Comparison of ENCODE assay signal across 20 cellular contexts in the genomic region with DNA sequence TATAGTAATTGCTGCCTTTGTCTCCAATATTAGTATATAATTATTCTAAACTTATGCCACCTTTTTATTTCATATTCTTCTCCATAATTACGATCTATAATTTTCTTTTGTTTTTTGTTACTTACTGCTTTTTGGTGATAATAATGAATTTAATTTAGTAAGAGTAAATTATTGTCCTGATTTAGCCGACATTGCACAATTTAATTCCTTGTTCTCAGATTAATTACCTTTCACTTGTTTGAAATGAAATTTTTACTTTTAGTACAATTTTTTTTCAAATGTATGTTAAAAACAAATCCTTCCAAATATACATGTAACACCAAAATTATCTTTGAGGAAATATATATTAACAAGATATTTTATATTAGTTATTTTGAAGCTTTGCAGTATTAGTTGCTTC.
DNase-seq lines count a peak whose midpoint lies in the region; ATAC-seq, FAIRE-seq and TF ChIP-seq lines count a peak whose summit lies in the region.
"Had no signal": no experiment of that assay in that cellular context is flagged by ENCODE, and none has a peak within 500 bp of the region (broad histone marks: within the 10 kb centered on the region; RNA-seq: fewer than 3 reads in every experiment).

No MANE protein-coding gene starts in this region.

- TF ChIP-seq POLR2A in A549 (IDR thresholded peaks at IDR 0.05; ENCODE audit: low read length), result no peak
- TF ChIP-seq POLR2A in IMR-90 (IDR thresholded peaks at IDR 0.05; ENCODE audit: low read depth, low read length), result no peak
- no peak for TF ChIP-seq POLR2A in GM12891 (IDR thresholded peaks at IDR 0.05; ENCODE audit: low read depth, low read length)

- no peak overlapping the region for H2AK9ac ChIP-seq in IMR-90 (replicated peaks; ENCODE audit: low read depth, low read length, poor library complexity)

- no peak overlapping the region for H3K4me3 Mint-ChIP-seq in natural killer cell treated with Interleukin-12 subunit alpha and Interleukin-12 subunit beta and Interleukin-15 and Interleukin-18, amount 100 ng/mL, for 72 hours
- H3K4me3 Mint-ChIP-seq: CD14-positive monocyte; CD4-positive, alpha-beta memory T cell; HFFc6; IgD-negative memory B cell had no signal

- no peak overlapping the region for H2BK120ac ChIP-seq in IMR-90 (ENCODE audit: low read depth, low read length)

- no peak overlapping the region for H2BK15ac ChIP-seq in IMR-90 (ENCODE audit: low read depth, low read length)

- H3K56ac ChIP-seq in IMR-90 (ENCODE audit: extremely low read depth, insufficient read depth, low read length), result no peak overlapping the region

- intact Hi-C loops in IMR-90 (cut with micrococcal nuclease), result loop anchor here (5.0 kb wide), 1 partner anchor 44 kb away; no protein-coding TSS in a partner anchor

- H3K4me3 ChIP-seq in A549 (no peak overlapping the region), IMR-90 (ENCODE audit: insufficient read depth, low read depth, low read length) (no peak overlapping the region)
- H3K4me3 ChIP-seq: BLaER1, GM12878, GM23248 had no signal

- POLR2A ChIA-PET in A549 (lab: Yijun Ruan, JAX), result no interaction called here
- POLR2A ChIA-PET in IMR-90 (lab: Charles Lee; ENCODE audit: unreplicated experiment), result no interaction called here

- H3K27me3 ChIP-seq in IMR-90 (ENCODE audit: control insufficient read depth, insufficient read depth, low read length), result no peaks in the 10 kb centered on the region
- H3K27me3 ChIP-seq: BLaER1 had no signal

- H3K9me3 ChIP-seq in A549 (no peaks in the 10 kb centered on the region), IMR-90 (ENCODE audit: control insufficient read depth, insufficient read depth, low read length) (no peaks in the 10 kb centered on the region)
- H3K9me3 ChIP-seq: BLaER1 had no signal

- peaks cover 18% of the 10 kb centered on the region for H3K36me3 Mint-ChIP-seq in natural killer cell treated with Interleukin-12 subunit alpha and Interleukin-12 subunit beta and Interleukin-15 and Interleukin-18, amount 100 ng/mL, for 72 hours

- H4K91ac ChIP-seq in IMR-90 (ENCODE audit: insufficient read depth, low read depth, low read length), result no peak overlapping the region

- H3K36me3 ChIP-seq in IMR-90 (ENCODE audit: control insufficient read depth, insufficient read depth, low read length), result peaks cover 9% of the 10 kb centered on the region

- no TSS peak for BruUV-seq in IMR-90 (replicated peaks; lab: Mats Ljungman, UMichigan)

- H2AFZ ChIP-seq in IMR-90 (replicated peaks; ENCODE audit: low read length, poor library complexity), result no peak overlapping the region
- H2AFZ ChIP-seq: GM23248 had no signal

- H3K23ac ChIP-seq in IMR-90 (ENCODE audit: low read depth, low read length), result no peak overlapping the region

- no peaks in the 10 kb centered on the region for H3K9me1 ChIP-seq in IMR-90 (ENCODE audit: insufficient read depth, low read length)

- H3K14ac ChIP-seq in IMR-90 (replicated peaks; ENCODE audit: low read depth, low read length), result no peak overlapping the region

- no peak for ATAC-seq in A549
- no peak for ATAC-seq in IMR-90 (ENCODE audit: low read depth)
- no peak for ATAC-seq in natural killer cell treated with Interleukin-12 subunit alpha and Interleukin-12 subunit beta and Interleukin-15 and Interleukin-18, amount 100 ng/mL, for 72 hours
- ATAC-seq: GM12878 had no signal

- no peak overlapping the region for H2BK5ac ChIP-seq in IMR-90 (ENCODE audit: low read depth, low read length, poor library complexity, severe bottlenecking)

- in situ Hi-C loops in IMR-90 (cut with MboI; ENCODE audit: low sequenced_read_pairs), result no loop called here

- H2AK5ac ChIP-seq in IMR-90 (ENCODE audit: low read depth, low read length), result no peak overlapping the region

- H3K4me1 ChIP-seq in A549, result peaks cover 19% of the 10 kb centered on the region
- H3K4me1 ChIP-seq in IMR-90 (ENCODE audit: control insufficient read depth, insufficient read depth, low read length), result peaks cover 3% of the 10 kb centered on the region; the same call in 1 of the 2 replicates
- H3K4me1 ChIP-seq: BLaER1 had no signal

- H4K8ac ChIP-seq in IMR-90 (ENCODE audit: low read depth in 2 of 2, low read length in 2 of 2), result no peak overlapping the region

- H3K27ac Mint-ChIP-seq in natural killer cell treated with Interleukin-12 subunit alpha and Interleukin-12 subunit beta and Interleukin-15 and Interleukin-18, amount 100 ng/mL, for 72 hours, result no peak overlapping the region
- H3K27ac Mint-ChIP-seq: CD14-positive monocyte; CD4-positive, alpha-beta memory T cell; IgD-negative memory B cell had no signal

- 61% methylated on average over 2 of the region's 2 CpGs for WGBS in A549 (ENCODE audit: missing lambda C conversion rate)
- WGBS in IMR-90 (ENCODE audit: extremely low coverage in 2 of 2, insufficient read length in 1 of 2), 2 experiments, result 100% methylated on average over 1 of the region's 2 CpGs; no CpG with 5 or more reads in 1 of the 2 experiments

- FAIRE-seq in A549 (lab: Jason Lieb, UNC) (no peak), endometrium (lab: Jason Lieb, UNC) (peak; percentile 29), GM12891 (lab: Jason Lieb, UNC) (no peak)
- FAIRE-seq: GM18507, H54 had no signal

- dilution Hi-C loops in IMR-90 (cut with HindIII; ENCODE audit: low sequenced_read_pairs, unreplicated experiment), result no loop called here

- H3K27ac ChIP-seq in A549 (no peak overlapping the region), IMR-90 (ENCODE audit: insufficient read depth, low read length) (no peak overlapping the region)
- H3K27ac ChIP-seq: BLaER1, GM23248, HL-60 had no signal

- no peaks in the 10 kb centered on the region for H4K20me1 ChIP-seq in IMR-90 (ENCODE audit: insufficient read depth, low read length)
- H4K20me1 ChIP-seq: BLaER1 had no signal

- no peak for TF ChIP-seq EP300 in A549 (IDR thresholded peaks at IDR 0.05)

- no peak overlapping the region for H3K9ac ChIP-seq in IMR-90 (ENCODE audit: low read depth, low read length)
- H3K9ac ChIP-seq: BLaER1, GM23248 had no signal

- peaks cover 0 to 9% of the 10 kb centered on the region in 2 experiments; a peak in 2 of 4 replicates for H3K79me1 ChIP-seq in IMR-90 (ENCODE audit: low read depth in 1 of 2, low read length in 2 of 2)

- H3K4ac ChIP-seq in IMR-90 (ENCODE audit: low read depth, low read length), result no peak overlapping the region

- no peak overlapping the region for H3K18ac ChIP-seq in IMR-90 (ENCODE audit: low read depth, low read length)

- no peak overlapping the region for H2BK20ac ChIP-seq in IMR-90 (ENCODE audit: low read depth, low read length)

- TF ChIP-seq CTCF in A549 (IDR thresholded peaks at IDR 0.05), result no peak
- no peak for TF ChIP-seq CTCF in IMR-90 (conservative IDR thresholded peaks at IDR 0.05; ENCODE audit: low read depth, low read length)

- no peaks in the 10 kb centered on the region for H3K9me3 Mint-ChIP-seq in natural killer cell treated with Interleukin-12 subunit alpha and Interleukin-12 subunit beta and Interleukin-15 and Interleukin-18, amount 100 ng/mL, for 72 hours
- H3K9me3 Mint-ChIP-seq: CD4-positive, alpha-beta memory T cell; HFFc6 had no signal

- no peak overlapping the region for H4K5ac ChIP-seq in IMR-90 (ENCODE audit: low read depth, low read length)

- TF ChIP-seq RAD21 in A549 (conservative IDR thresholded peaks at IDR 0.05 in 1 of 2, IDR thresholded peaks at IDR 0.05 in 1 of 2), result no peak
- TF ChIP-seq RAD21 in IMR-90 (IDR thresholded peaks at IDR 0.05; ENCODE audit: low read length), result no peak

- H3K27me3 Mint-ChIP-seq in natural killer cell treated with Interleukin-12 subunit alpha and Interleukin-12 subunit beta and Interleukin-15 and Interleukin-18, amount 100 ng/mL, for 72 hours, result no peaks in the 10 kb centered on the region
- H3K27me3 Mint-ChIP-seq: CD4-positive, alpha-beta memory T cell; IgD-negative memory B cell had no signal

- no peak for DNase-seq in A549 (ENCODE audit: low read depth in 1 of 2, low spot score in 1 of 2)
- DNase-seq in IMR-90, result no peak
- no peak for DNase-seq in natural killer cell treated with Interleukin-12 subunit alpha and Interleukin-12 subunit beta and Interleukin-15 and Interleukin-18, amount 100 ng/mL, for 72 hours (ENCODE audit: low spot score)
- no peak for DNase-seq in GM12891 (ENCODE audit: insufficient read length, low spot score)
- DNase-seq in DMS53 (lab: John Stamatoyannopoulos, UW), result no peak
- DNase-seq: CD4-positive, alpha-beta memory T cell; DMS153; DMS79 treated with DMSO at 0.1 percent for 48 hours; GM23248; HCEC 1CT; HFFc6; KG1 had no signal

- CTCF ChIA-PET in A549 (lab: Yijun Ruan, JAX), result interaction anchor here (2.9 kb wide), 1 partner anchor 15 kb away, joined by 15 read pairs; no protein-coding TSS in a partner anchor
- CTCF ChIA-PET in IMR-90 (lab: Yijun Ruan, JAX), result no interaction called here

- peaks cover 3 to 10% of the 10 kb centered on the region in 2 donors for H3K4me1 Mint-ChIP-seq in natural killer cell treated with Interleukin-12 subunit alpha and Interleukin-12 subunit beta and Interleukin-15 and Interleukin-18, amount 100 ng/mL, for 72 hours (ENCODE audit: low read depth in 2 of 2)
- H3K4me1 Mint-ChIP-seq: CD14-positive monocyte, IgD-negative memory B cell had no signal

- H3K4me2 ChIP-seq in A549 (no peak overlapping the region), IMR-90 (ENCODE audit: low read depth, low read length) (no peak overlapping the region)
- H3K4me2 ChIP-seq: BLaER1 had no signal

TF ChIP-seq in A549, 52 proteins besides CTCF, POLR2A, EP300 and RAD21:
- TF ChIP-seq TFCP2L1 (CRISPR knock-in tag; IDR thresholded peaks at IDR 0.05) (no peak), MAFK (IDR thresholded peaks at IDR 0.05; ENCODE audit: partially characterized antibody) (peak; percentile 73)

TF ChIP-seq in IMR-90, 13 proteins besides CTCF, POLR2A, EP300 and RAD21 (continues in another document):
- no peak for TF ChIP-seq FOS (IDR thresholded peaks at IDR 0.05; ENCODE audit: low read depth, low read length)
- TF ChIP-seq BHLHE40 (IDR thresholded peaks at IDR 0.05; ENCODE audit: low read depth, low read length), result no peak

TF ChIP-seq in GM12891, 5 proteins besides CTCF, POLR2A, EP300 and RAD21:
- TF ChIP-seq TAF1 (IDR thresholded peaks at IDR 0.05; ENCODE audit: low read depth, low read length), result no peak
